In genomic region chr16:88608076-88608475, GRCh38 we compare ENCODE assay signal across 20 cellular contexts.
"Had no signal": no experiment of that assay in that cellular context is flagged by ENCODE, and none has a peak within 500 bp of the region (broad histone marks: within the 10 kb centered on the region; RNA-seq: fewer than 3 reads in every experiment).

No MANE protein-coding gene starts in this region.

- DNase-seq: activated CD4-positive, alpha-beta T cell treated with anti-CD3 and anti-CD28 coated beads for 1 hour; activated CD4-positive, alpha-beta T cell treated with anti-CD3 and anti-CD28 coated beads, Interleukin-2, amount 50 U/mL, for 4 hours; activated gamma-delta T cell; activated naive CD8-positive, alpha-beta T cell treated with anti-CD3 and anti-CD28 coated beads for 36 hours; activated T-cell treated with anti-CD3 and anti-CD28 coated beads, Interleukin-2, amount 50 U/mL, for 4 hours; amygdala; central memory CD4-positive, alpha-beta T cell; effector CD4-positive, alpha-beta T cell; esophagus squamous epithelium; islet precursor cell; midbrain; pancreas; stimulated activated CD4-positive, alpha-beta T cell treated with anti-CD3 and anti-CD28 coated beads, Interleukin-1b, Interleukin-23, amount 100 ng/mL, for 48 hours had no signal

- H3K4me2 ChIP-seq: hepatocyte had no signal

- FAIRE-seq: endothelial cell of umbilical vein, pancreas had no signal

- H3K27me3 Mint-ChIP-seq: activated naive CD8-positive, alpha-beta T cell treated with anti-CD3 and anti-CD28 coated beads for 36 hours had no signal

- H3K27me3 ChIP-seq: esophagus squamous epithelium, hepatocyte, pancreas had no signal

- H3K9me3 Mint-ChIP-seq: activated naive CD8-positive, alpha-beta T cell treated with anti-CD3 and anti-CD28 coated beads for 36 hours; activated T-cell treated with anti-CD3 and anti-CD28 coated beads, Interleukin-2, amount 50 U/mL, for 4 hours; brain; T-helper 2 cell treated with Interferon-gamma antibody and Interleukin-4, amounts not matched to agents 5 μg/mL and 100 μg/mL, for 36 hours had no signal

- H3K9me3 ChIP-seq: esophagus squamous epithelium, pancreas had no signal

- H3K4me3 ChIP-seq: coronary artery, esophagus squamous epithelium, hepatocyte, lung, pancreas had no signal

- ATAC-seq: activated T-cell treated with anti-CD3 and anti-CD28 coated beads, Interleukin-2, amount 50 U/mL, for 4 hours; pancreas; sciatic nerve had no signal

- H3K4me1 ChIP-seq: esophagus squamous epithelium, pancreas had no signal

- H3K27ac Mint-ChIP-seq: activated naive CD8-positive, alpha-beta T cell treated with anti-CD3 and anti-CD28 coated beads for 36 hours; T-helper 2 cell treated with Interferon-gamma antibody and Interleukin-4, amounts not matched to agents 5 μg/mL and 100 μg/mL, for 36 hours had no signal

- H3K4me3 Mint-ChIP-seq: activated naive CD8-positive, alpha-beta T cell treated with anti-CD3 and anti-CD28 coated beads for 36 hours; activated T-cell treated with anti-CD3 and anti-CD28 coated beads, Interleukin-2, amount 50 U/mL, for 4 hours; brain; T-helper 2 cell treated with Interferon-gamma antibody and Interleukin-4, amounts not matched to agents 5 μg/mL and 100 μg/mL, for 36 hours had no signal

- H3K27ac ChIP-seq: coronary artery, esophagus squamous epithelium, hepatocyte, pancreas had no signal
